In the genomic region with DNA sequence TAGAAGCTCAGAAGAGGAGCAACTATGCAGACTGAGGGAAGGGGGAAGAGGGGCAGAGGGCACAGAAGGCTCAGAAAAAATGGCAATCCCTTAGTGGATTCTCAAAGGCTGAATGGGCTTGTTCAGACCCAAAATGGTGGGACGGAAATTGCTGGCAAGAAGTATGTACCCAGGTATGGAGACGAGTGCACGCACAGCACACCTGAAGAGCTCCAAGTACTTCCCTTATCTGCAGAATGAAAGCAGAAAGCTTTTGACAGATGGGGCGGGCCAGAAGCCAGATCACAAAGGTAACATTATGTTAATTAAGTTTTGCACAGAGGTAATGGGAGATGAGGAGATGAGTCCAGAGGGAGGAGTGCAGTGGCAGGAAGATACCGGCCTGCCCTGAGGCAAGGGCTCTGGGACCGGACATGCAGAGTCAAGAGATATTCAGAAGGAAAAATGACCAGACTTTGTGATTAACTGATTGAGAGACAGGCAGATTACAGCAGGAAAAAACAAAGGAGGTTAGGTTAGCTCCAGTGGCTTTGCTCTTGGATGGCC, we compare ENCODE assay signal across 30 cellular contexts.
DNase-seq lines count a peak whose midpoint lies in the region; ATAC-seq, FAIRE-seq and TF ChIP-seq lines count a peak whose summit lies in the region.
"Had no signal": no experiment of that assay in that cellular context is flagged by ENCODE, and none has a peak within 500 bp of the region (broad histone marks: within the 10 kb centered on the region; RNA-seq: fewer than 3 reads in every experiment).

No MANE protein-coding gene starts in this region.

- no peaks in the 10 kb centered on the region for H3K4me1 ChIP-seq in left lung
- no peaks in the 10 kb centered on the region for H3K4me1 ChIP-seq in small intestine (ENCODE audit: control insufficient read depth in 2 of 2, insufficient read depth in 1 of 2, low read depth in 1 of 2, low read length in 1 of 2)
- H3K4me1 ChIP-seq: BLaER1 treated with 17β-estradiol and CSF1 and Interleukin-3, amounts not matched to agents 10 nM and 100 nM had no signal

- H3K4me3 ChIP-seq in left lung (no peak overlapping the region), small intestine (ENCODE audit: low read depth in 1 of 2, low read length in 2 of 2) (no peak overlapping the region)
- H3K4me3 ChIP-seq: BLaER1 treated with 17β-estradiol and CSF1 and Interleukin-3, amounts not matched to agents 10 nM and 100 nM had no signal

- ATAC-seq in left lung = peak; percentile 54
- no peak for ATAC-seq in HG03139 (IDR thresholded peaks at IDR 0.05; ENCODE audit: unreplicated experiment)

- H3K27ac ChIP-seq in left lung (no peak overlapping the region), small intestine (ENCODE audit: low read depth in 1 of 2, low read length in 1 of 2) (no peak overlapping the region)
- H3K27ac ChIP-seq: BLaER1 treated with 17β-estradiol and CSF1 and Interleukin-3, amounts not matched to agents 10 nM and 100 nM; RWPE1 had no signal

- no peaks in the 10 kb centered on the region for H3K36me3 ChIP-seq in left lung
- no peaks in the 10 kb centered on the region for H3K36me3 ChIP-seq in small intestine (ENCODE audit: control insufficient read depth in 2 of 2, insufficient read depth in 2 of 2, low read length in 2 of 2)
- H3K36me3 ChIP-seq: BLaER1 treated with 17β-estradiol and CSF1 and Interleukin-3, amounts not matched to agents 10 nM and 100 nM had no signal

- no peak for TF ChIP-seq CTCF in left lung (IDR thresholded peaks at IDR 0.05)

- DNase-seq in NCI-H146 (lab: John Stamatoyannopoulos, UW) (peak; percentile 16), NCI-H146 treated with DMSO at 0.1 percent for 48 hours (lab: John Stamatoyannopoulos, UW; ENCODE audit: unreplicated experiment) (no peak), RPMI7951 (ENCODE audit: low read depth) (peak; percentile 11), left lung (no peak), small intestine (peak; percentile 28), ACHN (no peak), LoVo (ENCODE audit: low spot score) (no peak)
- DNase-seq: 8988T; CD4-positive, alpha-beta memory T cell; COR-L47; DMS79; EL; GF-D8; HCEC 1CT; IMR-90; KG1; MM.1S; NCI-H1048; NCI-H1417; NCI-H187; NCI-H2081 treated with DMSO at 0.1 percent for 48 hours; NCI-H446 treated with DMSO at 0.1 percent for 48 hours; NCI-H526; SHP77; SW 1271 had no signal

- intact Hi-C loops in left lung (cut with DNase I) = no loop called here

- no peaks in the 10 kb centered on the region for H3K9me3 ChIP-seq in left lung
- no peaks in the 10 kb centered on the region for H3K9me3 ChIP-seq in small intestine (ENCODE audit: control insufficient read depth, low read depth)
- H3K9me3 ChIP-seq: BLaER1 treated with 17β-estradiol and CSF1 and Interleukin-3, amounts not matched to agents 10 nM and 100 nM had no signal

- H3K27me3 ChIP-seq in left lung = no peaks in the 10 kb centered on the region
- no peaks in the 10 kb centered on the region for H3K27me3 ChIP-seq in small intestine (ENCODE audit: control insufficient read depth in 2 of 2, insufficient read depth in 2 of 2, low read length in 2 of 2)
- H3K27me3 ChIP-seq: BLaER1 treated with 17β-estradiol and CSF1 and Interleukin-3, amounts not matched to agents 10 nM and 100 nM had no signal

- whole genome bisulfite sequencing in small intestine, 3 donors = 32 to 78% (median 52%) methylated on average over 6 of the region's 6 CpGs

- in situ Hi-C loops in ACHN (cut with HindIII; ENCODE audit: low pct_ligation_motif_present, low pct_unique_long_range_greater_than_20kb, low sequenced_read_pairs) = no loop called here

- no peak for FAIRE-seq in small intestine (lab: Jason Lieb, UNC)
- FAIRE-seq: GM12891, H1 had no signal

Comparison
In these comparisons a context has a peak if more than half of its experiments do, and no peak if none do; other contexts are left out.
1. DNase-seq: peak in NCI-H146 (single experiment), RPMI7951 (single experiment) and small intestine (single experiment); none in NCI-H146 treated with DMSO at 0.1 percent for 48 hours (single experiment), left lung (0 of 2), ACHN (single experiment) and LoVo (single experiment).